Comparison of ENCODE assay signal across 10 cellular contexts in the genomic region with DNA sequence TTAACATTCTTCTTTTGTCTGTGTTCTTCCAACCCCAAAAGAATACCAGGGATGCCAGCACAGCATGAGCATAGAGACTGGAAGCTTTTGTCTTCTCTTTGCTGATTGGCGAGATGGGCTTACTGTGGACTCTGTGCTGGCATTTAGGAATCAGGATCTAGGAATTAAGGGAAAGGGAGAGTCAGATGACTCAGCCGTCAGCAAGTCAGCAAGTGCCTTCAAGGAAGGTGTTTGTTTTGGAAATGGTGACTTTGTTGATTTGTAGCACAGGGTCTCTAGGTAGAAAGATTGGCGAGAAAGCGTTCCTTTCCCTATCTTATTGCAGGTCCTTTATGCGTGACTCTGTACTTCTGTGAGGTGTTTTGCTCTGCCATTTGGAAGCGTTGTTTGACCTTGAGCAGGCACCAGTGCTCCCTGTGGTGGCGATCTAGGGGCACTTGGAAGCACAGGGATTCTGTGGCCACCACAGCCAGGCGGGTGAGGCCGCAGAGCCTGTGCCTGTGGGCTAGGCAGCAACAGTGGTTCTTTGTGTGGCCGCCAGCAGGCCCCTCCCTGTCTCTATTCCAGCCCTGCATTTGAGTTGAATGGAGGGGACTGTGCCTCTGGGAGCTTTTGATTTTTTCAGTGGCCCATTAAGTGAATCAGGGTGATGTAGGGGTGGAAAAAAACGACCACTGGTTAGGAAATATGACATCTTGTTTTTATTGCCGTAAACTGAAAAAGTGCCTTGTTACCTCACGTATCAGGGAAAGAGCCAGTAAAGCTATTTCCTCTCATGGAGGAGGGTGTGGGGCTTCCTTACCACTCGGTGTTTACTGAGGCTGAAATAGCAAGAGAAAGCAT. TPM values are rescaled to one million over a fixed set of nuclear protein-coding genes. Genes with fewer than 3 reads are reported as not detected.
DNase-seq lines count a peak whose midpoint lies in the region; ATAC-seq and TF ChIP-seq lines count a peak whose summit lies in the region.
"Had no signal": no experiment of that assay in that cellular context is flagged by ENCODE, and none has a peak within 500 bp of the region (broad histone marks: within the 10 kb centered on the region; RNA-seq: fewer than 3 reads in every experiment).

No MANE protein-coding gene starts in this region.

- no TSS peak for BruUV-seq in MCF 10A (replicated peaks; lab: Mats Ljungman, UMichigan)

- H3K56ac ChIP-seq in mesendoderm (ENCODE audit: low read length) = peak overlapping the region; percentile 56

- no peaks in the 10 kb centered on the region for H3K36me3 ChIP-seq in breast epithelium
- H3K36me3 ChIP-seq in mesendoderm (ENCODE audit: control insufficient read depth, insufficient read depth, low read length) = peaks cover 7% of the 10 kb centered on the region
- H3K36me3 ChIP-seq in vagina = peaks cover 7 to 67% of the 10 kb centered on the region in 2 donors

- H3K9me3 Mint-ChIP-seq in MCF 10A (ENCODE audit: unreplicated experiment) = no peaks in the 10 kb centered on the region
- H3K9me3 Mint-ChIP-seq: activated naive CD8-positive, alpha-beta T cell treated with anti-CD3 and anti-CD28 coated beads, Interleukin-2, amount 50 U/mL, for 24 hours had no signal

- ATAC-seq in GM19467 (IDR thresholded peaks at IDR 0.05; ENCODE audit: unreplicated experiment) (no peak), HG03175 (IDR thresholded peaks at IDR 0.05; ENCODE audit: unreplicated experiment) (no peak)
- ATAC-seq: activated naive CD8-positive, alpha-beta T cell treated with anti-CD3 and anti-CD28 coated beads, Interleukin-2, amount 50 U/mL, for 24 hours had no signal

- no peaks in the 10 kb centered on the region for H3K79me2 ChIP-seq in mesendoderm (ENCODE audit: control insufficient read depth, insufficient read depth, low read length)

- peaks cover 80% of the 10 kb centered on the region for H3K36me3 Mint-ChIP-seq in MCF 10A (ENCODE audit: insufficient read depth, unreplicated experiment)

- no CpG with 5 or more reads among the region's 14 CpGs for WGBS in mesendoderm (ENCODE audit: extremely low coverage, insufficient coverage, low lambda C conversion rate)

- H2BK15ac ChIP-seq in mesendoderm (replicated peaks; ENCODE audit: low read depth) = no peak overlapping the region

- no peaks in the 10 kb centered on the region for H3K27me3 ChIP-seq in breast epithelium
- H3K27me3 ChIP-seq in mesendoderm (ENCODE audit: insufficient read depth, low read length, poor library complexity) = no peaks in the 10 kb centered on the region
- no peaks in the 10 kb centered on the region for H3K27me3 ChIP-seq in vagina

- no peak overlapping the region for H3K4me2 ChIP-seq in mesendoderm (ENCODE audit: low read length)

- H3K9me3 ChIP-seq in breast epithelium (no peaks in the 10 kb centered on the region), vagina (no peaks in the 10 kb centered on the region)

- no peaks in the 10 kb centered on the region for H3K27me3 Mint-ChIP-seq in MCF 10A (ENCODE audit: insufficient read depth, unreplicated experiment)
- H3K27me3 Mint-ChIP-seq: activated naive CD8-positive, alpha-beta T cell treated with anti-CD3 and anti-CD28 coated beads, Interleukin-2, amount 50 U/mL, for 24 hours had no signal

- no peaks in the 10 kb centered on the region for H3K4me1 ChIP-seq in breast epithelium
- peaks cover 4% of the 10 kb centered on the region for H3K4me1 ChIP-seq in mesendoderm (ENCODE audit: control insufficient read depth, low read depth, low read length)
- H3K4me1 ChIP-seq in vagina = no peaks in the 10 kb centered on the region

- H3K27ac ChIP-seq in breast epithelium (peak overlapping the region; percentile 68 to 76), mesendoderm (ENCODE audit: low read depth, low read length) (peak overlapping the region; percentile 90), vagina (peak overlapping the region; percentile 46)
- H3K27ac ChIP-seq: SK-N-MC had no signal

- no peaks in the 10 kb centered on the region for H3K4me1 Mint-ChIP-seq in MCF 10A (ENCODE audit: insufficient read depth, unreplicated experiment)
- H3K4me1 Mint-ChIP-seq: activated naive CD8-positive, alpha-beta T cell treated with anti-CD3 and anti-CD28 coated beads, Interleukin-2, amount 50 U/mL, for 24 hours had no signal

- no peak overlapping the region for H2AK5ac ChIP-seq in mesendoderm (ENCODE audit: low read length)

- H3K4ac ChIP-seq in mesendoderm (ENCODE audit: low read depth, low read length) = no peak overlapping the region

- no peak overlapping the region for H4K5ac ChIP-seq in mesendoderm (ENCODE audit: low read length)

- no peak overlapping the region for H3K27ac Mint-ChIP-seq in MCF 10A (ENCODE audit: low read depth, unreplicated experiment)
- H3K27ac Mint-ChIP-seq: activated naive CD8-positive, alpha-beta T cell treated with anti-CD3 and anti-CD28 coated beads, Interleukin-2, amount 50 U/mL, for 24 hours had no signal

- no peak for TF ChIP-seq POLR2A in breast epithelium (IDR thresholded peaks at IDR 0.05)
- TF ChIP-seq POLR2A in vagina (IDR thresholded peaks at IDR 0.05) = no peak

- intact Hi-C loops in breast epithelium (cut with DNase I; ENCODE audit: low total_unique reads) = no loop called here
- intact Hi-C loops in MCF 10A (cut with micrococcal nuclease) = no loop called here
- intact Hi-C loops in vagina (cut with DNase I) = no loop called here

- CTCF ChIA-PET in MCF 10A (lab: Yijun Ruan, JAX) = interaction anchor here (1.0 to 1.5 kb wide), 2 partner anchors 10 to 11 kb away, joined by 3 to 4 read pairs; no protein-coding TSS in a partner anchor

- no peak overlapping the region for H3K23ac ChIP-seq in mesendoderm (ENCODE audit: low read length)

- DNase-seq in breast epithelium (ENCODE audit: low spot score in 2 of 2) (peak in 1 of 2 donors; percentile 47), MCF 10A (ENCODE audit: unreplicated experiment) (no peak), epithelial cell of proximal tubule (ENCODE audit: low read depth) (peak; percentile 69), mesendoderm (peak; percentile 98), vagina (ENCODE audit: extremely low spot score in 2 of 2) (no peak), NCI-H345 (lab: John Stamatoyannopoulos, UW) (no peak)
- DNase-seq: activated naive CD8-positive, alpha-beta T cell treated with anti-CD3 and anti-CD28 coated beads, Interleukin-2, amount 50 U/mL, for 24 hours had no signal

- no peak overlapping the region for H2BK120ac ChIP-seq in mesendoderm (ENCODE audit: low read depth, low read length)

- H4K8ac ChIP-seq in mesendoderm (ENCODE audit: low read depth, low read length) = no peak overlapping the region

- H3K4me3 ChIP-seq in breast epithelium (no peak overlapping the region), epithelial cell of proximal tubule (ENCODE audit: low read depth, low read length) (no peak overlapping the region), mesendoderm (ENCODE audit: low read length) (no peak overlapping the region), vagina (no peak overlapping the region)
- H3K4me3 ChIP-seq: SK-N-MC had no signal

- TF ChIP-seq CTCF in breast epithelium (IDR thresholded peaks at IDR 0.05) = no peak
- no peak for TF ChIP-seq CTCF in MCF 10A (IDR thresholded peaks at IDR 0.05; ENCODE audit: unreplicated experiment)
- TF ChIP-seq CTCF in epithelial cell of proximal tubule (conservative IDR thresholded peaks at IDR 0.05; ENCODE audit: low read depth, low read length) = peak; percentile 14
- no peak for TF ChIP-seq CTCF in vagina (IDR thresholded peaks at IDR 0.05)

- peak overlapping the region; percentile 28 for H3K18ac ChIP-seq in mesendoderm (ENCODE audit: low read length)

- H3K79me1 ChIP-seq in mesendoderm (ENCODE audit: low read length) = no peaks in the 10 kb centered on the region

- H3K9ac ChIP-seq in mesendoderm (ENCODE audit: low read length) = peak overlapping the region; percentile 19

- POLR2A ChIA-PET in MCF 10A (lab: Yijun Ruan, JAX) = interaction anchor here (1.5 kb wide), 1 partner anchor 19 kb away, joined by 3 read pairs; the partner anchor contains the start of gene FAN1

- H3K4me3 Mint-ChIP-seq in MCF 10A (ENCODE audit: unreplicated experiment) = no peak overlapping the region
- H3K4me3 Mint-ChIP-seq: activated naive CD8-positive, alpha-beta T cell treated with anti-CD3 and anti-CD28 coated beads, Interleukin-2, amount 50 U/mL, for 24 hours had no signal

- peak overlapping the region; percentile 11 for H2BK5ac ChIP-seq in mesendoderm (ENCODE audit: low read length)

RNA-seq across cellular contexts. Expression of gene FAN1, which starts 19.0 kb away (rescaled TPM):
- total RNA-seq in breast epithelium (10 to 100 TPM; 13.1 to 20.9 (median 15.4) TPM), MCF 10A (2022) (22.4 and 29.8 TPM in 2 replicates), epithelial cell of proximal tubule (9.1 and 11.0 TPM in 2 replicates), vagina (16.9 TPM)
- 11.7 TPM for polyA plus RNA-seq in mesendoderm (2013, experiment 1 of 2)
- 12.1 TPM for polyA plus RNA-seq in mesendoderm (2013, experiment 2 of 2)

Comparison
In these comparisons a context has a peak if more than half of its experiments do, and no peak if none do; other contexts are left out.
1. DNase-seq: peak in epithelial cell of proximal tubule (single experiment) and mesendoderm (single experiment); none in MCF 10A (single experiment), vagina (0 of 2) and NCI-H345 (single experiment).
2. Peak in every context shown above with its lines, with median percentiles within 50 percentile points of each other: H3K27ac ChIP-seq.